In genomic region chr9:26946753-26947727, GRCh38 we compare ENCODE assay signal across 8 cellular contexts. TPM values are rescaled to one million over a fixed set of nuclear protein-coding genes. Genes with fewer than 3 reads are reported as not detected.
DNase-seq lines count a peak whose midpoint lies in the region; ATAC-seq lines count a peak whose summit lies in the region.

TSS of gene PLAA (minus strand) at chr9:26947242. CDS start at chr9:26947045, 197 bp downstream.

- H3K27me3 Mint-ChIP-seq in activated T-helper 2 cell treated with anti-CD3 and anti-CD28 coated beads, Interferon-gamma antibody, Interleukin-2, Interleukin-4, amounts not matched to agents 10 μg/mL and 5 μg/mL and 100 μg/mL, durations not matched to agents 14 hours and 24 hours and 36 hours (ENCODE audit: low read depth): no peaks in the 10 kb centered on the region
- peaks cover 4 to 6% of the 10 kb centered on the region in 2 donors for H3K27me3 Mint-ChIP-seq in natural killer cell treated with Interleukin-12 subunit alpha and Interleukin-12 subunit beta and Interleukin-15 and Interleukin-18, amount 100 ng/mL, for 72 hours

- ATAC-seq in GM21723 (IDR thresholded peaks at IDR 0.05; ENCODE audit: unreplicated experiment): peak; percentile 99
- peak; percentile 99 for ATAC-seq in natural killer cell treated with Interleukin-12 subunit alpha and Interleukin-12 subunit beta and Interleukin-15 and Interleukin-18, amount 100 ng/mL, for 72 hours
- ATAC-seq in stimulated activated naive CD8-positive, alpha-beta T cell treated with anti-CD3 and anti-CD28 coated beads, Interleukin-15, Interleukin-2, amounts not matched to agents 100 U/mL and 50 U/mL, for 24 hours: peak; percentile 99

- peaks cover 34% of the 10 kb centered on the region for H3K36me3 Mint-ChIP-seq in activated T-helper 2 cell treated with anti-CD3 and anti-CD28 coated beads, Interferon-gamma antibody, Interleukin-2, Interleukin-4, amounts not matched to agents 10 μg/mL and 5 μg/mL and 100 μg/mL, durations not matched to agents 14 hours and 24 hours and 36 hours (ENCODE audit: low read depth)
- peaks cover 11% of the 10 kb centered on the region for H3K36me3 Mint-ChIP-seq in natural killer cell treated with Interleukin-12 subunit alpha and Interleukin-12 subunit beta and Interleukin-15 and Interleukin-18, amount 100 ng/mL, for 72 hours

- intact Hi-C loops in activated T-helper 2 cell treated with anti-CD3 and anti-CD28 coated beads, Interferon-gamma antibody, Interleukin-2, Interleukin-4, amounts not matched to agents 10 μg/mL and 5 μg/mL and 100 μg/mL, durations not matched to agents 14 hours and 24 hours and 36 hours (cut with micrococcal nuclease): loop anchor here (1.0 to 5.0 kb wide), 4 partner anchors 9 to 625 kb away; partner anchors contain the start of genes CAAP1 and IFT74

- DNase-seq in DMS79 (lab: John Stamatoyannopoulos, UW) (peak; percentile 90), KG1 (lab: John Stamatoyannopoulos, UW) (peak; percentile 83), RPMI8226 (peak; percentile 91), fibroblast of peridontal ligament (ENCODE audit: extremely low read depth) (peak; percentile 86)
- peak; percentile 83 for DNase-seq in activated T-helper 2 cell treated with anti-CD3 and anti-CD28 coated beads, Interferon-gamma antibody, Interleukin-2, Interleukin-4, amounts not matched to agents 10 μg/mL and 5 μg/mL and 100 μg/mL, durations not matched to agents 14 hours and 24 hours and 36 hours (ENCODE audit: low spot score)
- DNase-seq in natural killer cell treated with Interleukin-12 subunit alpha and Interleukin-12 subunit beta and Interleukin-15 and Interleukin-18, amount 100 ng/mL, for 72 hours (ENCODE audit: low spot score): peak; percentile 87
- DNase-seq in stimulated activated naive CD8-positive, alpha-beta T cell treated with anti-CD3 and anti-CD28 coated beads, Interleukin-15, Interleukin-2, amounts not matched to agents 100 U/mL and 50 U/mL, for 24 hours: peak; percentile 85

- H3K4me1 Mint-ChIP-seq in activated T-helper 2 cell treated with anti-CD3 and anti-CD28 coated beads, Interferon-gamma antibody, Interleukin-2, Interleukin-4, amounts not matched to agents 10 μg/mL and 5 μg/mL and 100 μg/mL, durations not matched to agents 14 hours and 24 hours and 36 hours (ENCODE audit: low read depth): peaks cover 47% of the 10 kb centered on the region
- peaks cover 27 to 37% of the 10 kb centered on the region in 2 donors for H3K4me1 Mint-ChIP-seq in natural killer cell treated with Interleukin-12 subunit alpha and Interleukin-12 subunit beta and Interleukin-15 and Interleukin-18, amount 100 ng/mL, for 72 hours (ENCODE audit: low read depth in 2 of 2)

- H3K4me3 Mint-ChIP-seq in activated T-helper 2 cell treated with anti-CD3 and anti-CD28 coated beads, Interferon-gamma antibody, Interleukin-2, Interleukin-4, amounts not matched to agents 10 μg/mL and 5 μg/mL and 100 μg/mL, durations not matched to agents 14 hours and 24 hours and 36 hours (ENCODE audit: low read depth): peak within 1 kb of the TSS; percentile 95
- peak within 1 kb of the TSS; percentile 86 for H3K4me3 Mint-ChIP-seq in natural killer cell treated with Interleukin-12 subunit alpha and Interleukin-12 subunit beta and Interleukin-15 and Interleukin-18, amount 100 ng/mL, for 72 hours

- peak within 1 kb of the TSS; percentile 100 for H3K27ac Mint-ChIP-seq in activated T-helper 2 cell treated with anti-CD3 and anti-CD28 coated beads, Interferon-gamma antibody, Interleukin-2, Interleukin-4, amounts not matched to agents 10 μg/mL and 5 μg/mL and 100 μg/mL, durations not matched to agents 14 hours and 24 hours and 36 hours
- peak within 1 kb of the TSS; percentile 99 to 100 for H3K27ac Mint-ChIP-seq in natural killer cell treated with Interleukin-12 subunit alpha and Interleukin-12 subunit beta and Interleukin-15 and Interleukin-18, amount 100 ng/mL, for 72 hours

- H3K9me3 Mint-ChIP-seq in activated T-helper 2 cell treated with anti-CD3 and anti-CD28 coated beads, Interferon-gamma antibody, Interleukin-2, Interleukin-4, amounts not matched to agents 10 μg/mL and 5 μg/mL and 100 μg/mL, durations not matched to agents 14 hours and 24 hours and 36 hours: no peaks in the 10 kb centered on the region
- no peaks in the 10 kb centered on the region for H3K9me3 Mint-ChIP-seq in natural killer cell treated with Interleukin-12 subunit alpha and Interleukin-12 subunit beta and Interleukin-15 and Interleukin-18, amount 100 ng/mL, for 72 hours

RNA-seq across cellular contexts. Expression of gene PLAA, which starts in this region (rescaled TPM):
- 36.4 and 42.0 TPM in 2 replicates for total RNA-seq in activated T-helper 2 cell treated with anti-CD3 and anti-CD28 coated beads, Interferon-gamma antibody, Interleukin-2, Interleukin-4, amounts not matched to agents 10 μg/mL and 5 μg/mL and 100 μg/mL, durations not matched to agents 14 hours and 24 hours and 36 hours
- total RNA-seq in natural killer cell treated with Interleukin-12 subunit alpha and Interleukin-12 subunit beta and Interleukin-15 and Interleukin-18, amount 100 ng/mL, for 72 hours: 10 to 100 TPM; 42.5 to 47.2 TPM

Comparison
In these comparisons a context has a peak if more than half of its experiments do, and no peak if none do; other contexts are left out.
1. Peak in every context shown above with its lines: DNase-seq and ATAC-seq.